In the genomic region with DNA sequence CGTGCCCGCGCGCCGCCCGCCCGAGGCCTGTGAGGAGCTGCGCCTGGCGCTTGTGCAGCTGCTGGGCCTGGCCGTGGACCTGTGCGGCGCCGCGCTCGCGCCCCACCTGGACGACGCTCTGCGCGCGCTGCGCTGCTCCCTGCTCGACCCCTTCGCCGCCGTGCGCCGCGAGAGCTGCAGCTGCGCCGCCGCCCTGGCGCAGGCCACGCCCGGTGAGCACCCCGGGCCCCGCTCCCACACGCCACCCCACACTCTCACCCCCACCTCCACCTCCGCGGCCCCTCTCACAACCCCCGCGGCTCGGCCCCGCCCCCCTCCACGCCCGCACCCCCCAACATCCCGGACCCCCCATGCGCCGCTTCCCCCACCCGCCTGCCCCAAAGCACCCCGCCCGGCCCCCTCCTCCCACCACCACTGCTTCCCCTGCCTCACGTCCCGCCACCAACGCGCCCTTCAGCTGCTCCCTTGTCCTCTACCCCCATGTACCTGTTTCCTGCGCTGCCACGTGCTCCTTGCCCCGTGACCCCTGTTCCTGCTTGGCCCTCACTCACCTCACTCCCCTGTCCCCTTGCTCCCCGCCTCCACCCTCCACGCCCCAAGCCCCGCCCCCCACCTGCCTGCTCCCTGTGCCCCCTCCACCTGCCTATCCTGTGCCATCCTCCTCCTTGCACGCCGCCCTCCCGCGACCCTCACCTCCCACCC, we compare ENCODE assay signal across 8 cellular contexts. TPM values are rescaled to one million over a fixed set of nuclear protein-coding genes. Genes with fewer than 3 reads are reported as not detected.
DNase-seq lines count a peak whose midpoint lies in the region; ATAC-seq, FAIRE-seq and TF ChIP-seq lines count a peak whose summit lies in the region.

PRKAR1B (minus strand) TSS at position 178 of the 702 bp plus-strand sequence. CDS start 15,776 bp downstream, outside the sequence.

- H3K36me3 Mint-ChIP-seq in activated T-helper 17 cell treated with anti-CD3 and anti-CD28 coated beads, Interleukin-2, amount 50 U/mL, for 72 hours (ENCODE audit: low read depth): peaks cover 32% of the 10 kb centered on the region

- DNase-seq in DMS53 (lab: John Stamatoyannopoulos, UW) (peak; percentile 74), DMS53 treated with DMSO at 0.1 percent for 48 hours (lab: John Stamatoyannopoulos, UW; ENCODE audit: unreplicated experiment) (no peak), NCI-H146 (lab: John Stamatoyannopoulos, UW) (peak; percentile 69), glomerular endothelial cell (ENCODE audit: extremely low read depth, low read depth, low spot score) (no peak), pancreas (peak in 4 of 6 donors; percentile 32 to 72 (median 43)), OCI-M1 (lab: John Stamatoyannopoulos, UW) (no peak)

- H3K9me3 ChIP-seq in pancreas: no peaks in the 10 kb centered on the region

- H3K27me3 Mint-ChIP-seq in activated T-helper 17 cell treated with anti-CD3 and anti-CD28 coated beads, Interleukin-2, amount 50 U/mL, for 72 hours: no peaks in the 10 kb centered on the region

- intact Hi-C loops in pancreas (cut with DNase I): loop anchor here in 1 of 3 donors (10.0 kb wide), 1 partner anchor 202 kb away; no protein-coding TSS in a partner anchor

- no peak for TF ChIP-seq CTCF in pancreas (IDR thresholded peaks at IDR 0.05)

- no peak for FAIRE-seq in pancreas (lab: Jason Lieb, UNC)

- no peaks in the 10 kb centered on the region for H3K36me3 ChIP-seq in pancreas

- H3K27me3 ChIP-seq in pancreas: no peaks in the 10 kb centered on the region

- H3K27ac Mint-ChIP-seq in activated T-helper 17 cell treated with anti-CD3 and anti-CD28 coated beads, Interleukin-2, amount 50 U/mL, for 72 hours: peak within 1 kb of the TSS; percentile 87

- ATAC-seq in HG02610 (IDR thresholded peaks at IDR 0.05; ENCODE audit: unreplicated experiment): peak; percentile 48
- ATAC-seq in activated T-helper 17 cell treated with anti-CD3 and anti-CD28 coated beads, Interleukin-2, amount 50 U/mL, for 72 hours (replicated peaks): peak; percentile 45
- peak; percentile 3 to 57 (median 20) for ATAC-seq in pancreas

- peaks cover 0 to 17% (median 3%) of the 10 kb centered on the region in 3 donors for H3K4me1 ChIP-seq in pancreas

- H3K9me3 Mint-ChIP-seq in activated T-helper 17 cell treated with anti-CD3 and anti-CD28 coated beads, Interleukin-2, amount 50 U/mL, for 72 hours: no peaks in the 10 kb centered on the region

- peaks cover 19% of the 10 kb centered on the region for H3K4me1 Mint-ChIP-seq in activated T-helper 17 cell treated with anti-CD3 and anti-CD28 coated beads, Interleukin-2, amount 50 U/mL, for 72 hours

- H3K4me3 ChIP-seq in pancreas: peak within 1 kb of the TSS; percentile 80 to 91 (median 90)

- peak within 1 kb of the TSS; percentile 80 for H3K4me3 Mint-ChIP-seq in activated T-helper 17 cell treated with anti-CD3 and anti-CD28 coated beads, Interleukin-2, amount 50 U/mL, for 72 hours

- peak within 1 kb of the TSS; percentile 29 to 51 (median 35) for H3K27ac ChIP-seq in pancreas

- 2% methylated on average over 32 to 65 of the region's 66 CpGs for WGBS in pancreas, 2 donors

RNA-seq across cellular contexts. Expression of gene PRKAR1B, which starts in this region (rescaled TPM):
- total RNA-seq in activated T-helper 17 cell treated with anti-CD3 and anti-CD28 coated beads, Interleukin-2, amount 50 U/mL, for 72 hours: 10 to 100 TPM; 26.2 to 56.0 TPM
- total RNA-seq in glomerular endothelial cell: 31.9 and 34.3 TPM in 2 replicates
- 1 to 10 TPM; 2.5 to 6.1 (median 4.5) TPM for total RNA-seq in pancreas
- polyA plus RNA-seq in pancreas: 1 to 10 TPM; 6.8 to 8.4 TPM

Comparison
In these comparisons a context has a peak if more than half of its experiments do, and no peak if none do; other contexts are left out.
1. DNase-seq: peak in DMS53 (single experiment), NCI-H146 (single experiment) and pancreas (4 of 6); none in DMS53 treated with DMSO at 0.1 percent for 48 hours (single experiment), glomerular endothelial cell (single experiment) and OCI-M1 (single experiment).
2. Peak in every context shown above with its lines, with median percentiles within 50 percentile points of each other: ATAC-seq.